In genomic region chr17:66540131-66540781, GRCh38 we compare ENCODE assay signal across 8 cellular contexts.
DNase-seq lines count a peak whose midpoint lies in the region; ATAC-seq and TF ChIP-seq lines count a peak whose summit lies in the region.

No MANE protein-coding gene starts in this region.

- ATAC-seq in GM21447 (IDR thresholded peaks at IDR 0.05; ENCODE audit: unreplicated experiment): no peak
- no peak for ATAC-seq in HG03354 (IDR thresholded peaks at IDR 0.05; ENCODE audit: poor library complexity, severe bottlenecking, unreplicated experiment)
- ATAC-seq in left colon: no peak

- peaks cover under 1% of the 10 kb centered on the region for H3K36me3 Mint-ChIP-seq in brain

- peaks cover under 1 to 8% (median under 1%) of the 10 kb centered on the region in 5 experiments for H3K9me3 Mint-ChIP-seq in brain

- H3K9ac ChIP-seq in HUES6 (ENCODE audit: low read length): no peak overlapping the region
- no peak overlapping the region for H3K9ac ChIP-seq in stomach smooth muscle (ENCODE audit: low read length in 2 of 2)

- H3K27me3 Mint-ChIP-seq in brain: no peaks in the 10 kb centered on the region

- H3K4me1 ChIP-seq in HUES6 (ENCODE audit: control insufficient read depth, insufficient read depth, low read length) (peaks cover 16% of the 10 kb centered on the region), stomach smooth muscle (ENCODE audit: control insufficient read depth, insufficient read depth, low read length) (peaks cover 27% of the 10 kb centered on the region)

- H3K27me3 ChIP-seq in HUES6 (ENCODE audit: control insufficient read depth, insufficient read depth, low read length) (no peaks in the 10 kb centered on the region), stomach smooth muscle (ENCODE audit: control insufficient read depth in 1 of 2, insufficient read depth in 2 of 2, low read length in 2 of 2) (no peaks in the 10 kb centered on the region)

- TF ChIP-seq CTCF in brain (conservative IDR thresholded peaks at IDR 0.05): no peak

- peak overlapping the region; percentile 47 to 75 (median 72) for H3K4me3 Mint-ChIP-seq in brain

- 0 out of 2 replicates have a peak overlapping the region, but pooled peaks have one; percentile 10 for H3K4me3 ChIP-seq in HUES6 (ENCODE audit: low read depth, low read length)
- H3K4me3 ChIP-seq in stomach smooth muscle (ENCODE audit: low read length in 2 of 2): peak overlapping the region in 1 of 2 donors; percentile 44

- intact Hi-C loops in left colon (cut with DNase I, micrococcal nuclease): no loop called here

- H3K9me3 ChIP-seq in HUES6 (ENCODE audit: control insufficient read depth, insufficient read depth, low read depth, low read length) (peaks cover under 1% of the 10 kb centered on the region; the same call in 1 of the 2 replicates), stomach smooth muscle (ENCODE audit: control insufficient read depth in 2 of 2, low read length in 2 of 2) (no peaks in the 10 kb centered on the region)

- H3K36me3 ChIP-seq in HUES6 (ENCODE audit: control insufficient read depth, insufficient read depth, low read length): no peaks in the 10 kb centered on the region
- no peaks in the 10 kb centered on the region for H3K36me3 ChIP-seq in stomach smooth muscle (ENCODE audit: control insufficient read depth in 2 of 2, insufficient read depth in 2 of 2, low read length in 2 of 2)

- DNase-seq in iPS-NIHi7 (ENCODE audit: extremely low spot score): peak; percentile 63
- no peak for DNase-seq in HK-2 (ENCODE audit: unreplicated experiment)
- DNase-seq in left colon: no peak

- 0 out of 2 replicates have a peak overlapping the region, but pooled peaks have one; percentile 8 for H3K27ac ChIP-seq in HUES6 (ENCODE audit: low read depth, low read length)
- peak overlapping the region; percentile 31 for H3K27ac ChIP-seq in stomach smooth muscle (ENCODE audit: low read length)

- peaks cover 82% of the 10 kb centered on the region for H3K4me1 Mint-ChIP-seq in brain

- H3K27ac Mint-ChIP-seq in brain: peak overlapping the region; percentile 81 to 98 (median 97)
